17 cellular contexts compared by ENCODE assay signal in genomic region chr10:52539463-52539862, GRCh38.
A peak's percentile ranks its signal among the peaks of the same experiment; 100 is the strongest.
DNase-seq lines count a peak whose midpoint lies in the region; ATAC-seq, FAIRE-seq and TF ChIP-seq lines count a peak whose summit lies in the region.
"Had no signal": no experiment of that assay in that cellular context is flagged by ENCODE, and none has a peak within 500 bp of the region (broad histone marks: within the 10 kb centered on the region; RNA-seq: fewer than 3 reads in every experiment).

No MANE protein-coding gene starts in this region.

- FAIRE-seq in bronchial epithelial cell (lab: Jason Lieb, UNC) (no peak), GM19239 (lab: Jason Lieb, UNC) (no peak)

- H2AFZ ChIP-seq in osteoblast (ENCODE audit: low read length), result no peak overlapping the region

- no peak for TF ChIP-seq RAD21 in Ishikawa (IDR thresholded peaks at IDR 0.05; ENCODE audit: low read depth)

- no peaks in the 10 kb centered on the region for H3K27me3 ChIP-seq in bronchial epithelial cell (ENCODE audit: control insufficient read depth, insufficient read depth, low read length)
- H3K27me3 ChIP-seq in osteoblast (ENCODE audit: insufficient read depth, low read length), result no peaks in the 10 kb centered on the region

- no peaks in the 10 kb centered on the region for H4K20me1 ChIP-seq in osteoblast (ENCODE audit: insufficient read depth, low read length)

- no peak overlapping the region for H3K4me3 ChIP-seq in bronchial epithelial cell (ENCODE audit: low read depth, low read length)
- no peak overlapping the region for H3K4me3 ChIP-seq in osteoblast (ENCODE audit: insufficient read depth, low read length)
- H3K4me3 ChIP-seq: skin epidermis had no signal

- DNase-seq in A172 (ENCODE audit: low spot score) (peak; percentile 86), bronchial epithelial cell (ENCODE audit: low read depth) (peak; percentile 84), kidney tubule cell (ENCODE audit: low spot score) (peak; percentile 75), GM19239 (ENCODE audit: insufficient read length, low spot score) (no peak), osteoblast (ENCODE audit: insufficient read length, low spot score, missing footprints) (no peak), NCI-H748 treated with DMSO at 0.1 percent for 48 hours (lab: John Stamatoyannopoulos, UW) (no peak)
- DNase-seq: 8988T; activated CD4-positive, alpha-beta T cell treated with anti-CD3 and anti-CD28 coated beads for 1 hour; activated T-cell treated with anti-CD3 and anti-CD28 coated beads, Interleukin-2, amount 50 U/mL, for 1 hour; effector CD8-positive, alpha-beta T cell; glutamatergic neuron; NCI-H1417; NCI-H446 had no signal

- H3K36me3 ChIP-seq in bronchial epithelial cell (ENCODE audit: control insufficient read depth, insufficient read depth, low read length) (no peaks in the 10 kb centered on the region), osteoblast (ENCODE audit: insufficient read depth, low read length) (no peaks in the 10 kb centered on the region)

- TF ChIP-seq CTCF in bronchial epithelial cell (IDR thresholded peaks at IDR 0.05; ENCODE audit: insufficient read depth, low read length, severe bottlenecking) (no peak), osteoblast (IDR thresholded peaks at IDR 0.05; ENCODE audit: extremely low read depth, low read depth, low read length) (no peak)

- no peaks in the 10 kb centered on the region for H3K9me3 ChIP-seq in osteoblast (ENCODE audit: low read depth, low read length)

- no peak overlapping the region for H3K27ac ChIP-seq in osteoblast (ENCODE audit: low read depth, low read length)
- H3K27ac ChIP-seq: skin epidermis had no signal

- H3K79me2 ChIP-seq in osteoblast (ENCODE audit: insufficient read depth, low read length), result no peaks in the 10 kb centered on the region

- peaks cover 10% of the 10 kb centered on the region for H3K4me1 ChIP-seq in osteoblast (ENCODE audit: insufficient read depth, low read length)

- no peak for ATAC-seq in HG02981 (IDR thresholded peaks at IDR 0.05; ENCODE audit: unreplicated experiment)
- ATAC-seq: left lobe of liver had no signal

- no peak overlapping the region for H3K4me2 ChIP-seq in osteoblast (ENCODE audit: insufficient read depth, low read length)

- no peak; the same call in 1 of the 2 replicates for TF ChIP-seq EP300 in Ishikawa (IDR thresholded peaks at IDR 0.05; ENCODE audit: borderline replicate concordance)

TF ChIP-seq in Ishikawa, 13 proteins besides CTCF, POLR2A, EP300 and RAD21:
- TF ChIP-seq, protein P1, sequence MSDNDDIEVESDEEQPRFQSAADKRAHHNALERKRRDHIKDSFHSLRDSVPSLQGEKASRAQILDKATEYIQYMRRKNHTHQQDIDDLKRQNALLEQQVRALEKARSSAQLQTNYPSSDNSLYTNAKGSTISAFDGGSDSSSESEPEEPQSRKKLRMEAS (IDR thresholded peaks at IDR 0.05), result no peak
- TF ChIP-seq REST (IDR thresholded peaks at IDR 0.05; ENCODE audit: low read depth) (no peak), USF1 (IDR thresholded peaks at IDR 0.05) (no peak), TEAD4 (IDR thresholded peaks at IDR 0.05) (peak; percentile 68), YY1 (IDR thresholded peaks at IDR 0.05; ENCODE audit: low read depth) (no peak), CEBPB (IDR thresholded peaks at IDR 0.05) (no peak), CREB1 (IDR thresholded peaks at IDR 0.05; ENCODE audit: low read depth) (no peak)

Comparison
In these comparisons a context has a peak if more than half of its experiments do, and no peak if none do; other contexts are left out.
1. DNase-seq: peak in A172 (single experiment), bronchial epithelial cell (single experiment) and kidney tubule cell (single experiment); none in GM19239 (single experiment), osteoblast (single experiment) and NCI-H748 treated with DMSO at 0.1 percent for 48 hours (single experiment).